In genomic region chr12:20370841-20371240, GRCh38 we compare ENCODE assay signal across 1 cellular context.
TF ChIP-seq lines count a peak whose summit lies in the region.

No MANE protein-coding gene starts in this region.

TF ChIP-seq in SK-N-SH, 30 proteins besides CTCF, POLR2A, EP300 and RAD21 (continued from another document):
- no peak for TF ChIP-seq NFIC (IDR thresholded peaks at IDR 0.05; ENCODE audit: borderline replicate concordance)
- no peak for TF ChIP-seq TAF1 (IDR thresholded peaks at IDR 0.05; ENCODE audit: borderline replicate concordance, low read depth, low read length)
- TF ChIP-seq TCF12 (IDR thresholded peaks at IDR 0.05), result no peak
- no peak for TF ChIP-seq CHD2 (IDR thresholded peaks at IDR 0.05; ENCODE audit: low read length, partially characterized antibody)
- TF ChIP-seq TEAD4 (IDR thresholded peaks at IDR 0.05; ENCODE audit: borderline replicate concordance, insufficient read depth), result no peak
- no peak for TF ChIP-seq NRF1 (IDR thresholded peaks at IDR 0.05; ENCODE audit: low read depth, low read length)
- TF ChIP-seq JUND (IDR thresholded peaks at IDR 0.05), result no peak
- TF ChIP-seq FOXJ3 (CRISPR knock-in tag; IDR thresholded peaks at IDR 0.05), result no peak
